1 cellular context compared by ENCODE assay signal in the genomic region with DNA sequence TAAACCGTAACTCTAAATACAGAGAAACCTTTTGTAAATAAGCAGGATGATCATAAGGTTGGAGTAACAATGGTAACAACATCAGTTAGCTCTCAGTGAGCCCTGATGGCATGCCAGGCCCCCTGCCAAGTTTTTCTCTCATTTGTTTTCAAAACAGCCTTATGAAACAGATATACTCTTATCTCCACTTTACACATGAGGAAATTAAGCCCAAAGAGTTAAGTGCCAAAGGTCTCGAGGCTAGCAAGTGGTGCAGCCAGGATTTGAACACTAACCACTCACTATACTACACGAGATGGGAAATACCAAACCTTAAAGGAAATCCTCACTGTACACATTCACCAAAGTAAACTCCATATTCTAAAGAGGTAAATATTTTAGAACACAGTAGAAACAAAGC.
A peak's percentile ranks its signal among the peaks of the same experiment; 100 is the strongest.
TF ChIP-seq lines count a peak whose summit lies in the region.

No MANE protein-coding gene starts in this region.

TF ChIP-seq in K562, 482 proteins besides CTCF, POLR2A, EP300 and RAD21:
- no peak for TF ChIP-seq ATF1 (CRISPR knock-in tag; IDR thresholded peaks at IDR 0.05)
- TF ChIP-seq ATF1 (tag; IDR thresholded peaks at IDR 0.05), result no peak
- peak; percentile 32 to 49; a peak in 3 of 4 replicates for TF ChIP-seq KDM1A (IDR thresholded peaks at IDR 0.05)
- TF ChIP-seq HMBOX1 (IDR thresholded peaks at IDR 0.05), result peak; percentile 42; the same call in 1 of the 2 replicates
- TF ChIP-seq, protein P1, sequence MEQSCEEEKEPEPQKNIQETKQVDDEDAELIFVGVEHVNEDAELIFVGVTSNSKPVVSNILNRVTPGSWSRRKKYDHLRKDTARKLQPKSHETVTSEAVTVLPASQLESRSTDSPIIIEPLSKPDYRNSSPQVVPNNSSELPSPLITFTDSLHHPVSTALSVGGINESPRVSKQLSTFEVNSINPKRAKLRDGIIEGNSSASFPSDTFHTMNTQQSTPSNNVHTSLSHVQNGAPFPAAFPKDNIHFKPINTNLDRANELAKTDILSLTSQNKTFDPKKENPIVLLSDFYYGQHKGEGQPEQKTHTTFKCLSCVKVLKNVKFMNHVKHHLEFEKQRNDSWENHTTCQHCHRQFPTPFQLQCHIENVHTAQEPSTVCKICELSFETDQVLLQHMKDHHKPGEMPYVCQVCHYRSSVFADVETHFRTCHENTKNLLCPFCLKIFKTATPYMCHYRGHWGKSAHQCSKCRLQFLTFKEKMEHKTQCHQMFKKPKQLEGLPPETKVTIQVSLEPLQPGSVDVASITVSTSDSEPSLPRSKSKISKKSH (CRISPR knock-in tag; IDR thresholded peaks at IDR 0.05), result no peak
- TF ChIP-seq SMARCA4 (IDR thresholded peaks at IDR 0.05), result peak; percentile 37; the same call in 1 of the 2 replicates
- TF ChIP-seq ARID1B (IDR thresholded peaks at IDR 0.05), result peak; percentile 79
- TF ChIP-seq TCF3 (CRISPR knock-in tag; IDR thresholded peaks at IDR 0.05), result peak; percentile 78
- peak; percentile 73 for TF ChIP-seq TAL1 (IDR thresholded peaks at IDR 0.05)
- TF ChIP-seq NFIC (IDR thresholded peaks at IDR 0.05), result peak; percentile 80
- TF ChIP-seq NR1H2 (CRISPR knock-in tag; IDR thresholded peaks at IDR 0.05), result no peak
- 0 out of 4 replicates have a peak, but pooled peaks of 1 of the 2 experiments have one; percentile 20 for TF ChIP-seq MNT (conservative IDR thresholded peaks at IDR 0.05)
- no peak for TF ChIP-seq DEAF1 (CRISPR knock-in tag; IDR thresholded peaks at IDR 0.05)
- 0 out of 4 replicates have a peak, but pooled peaks of 1 of the 2 experiments have one; percentile 29 for TF ChIP-seq RCOR1 (IDR thresholded peaks at IDR 0.05; ENCODE audit: borderline replicate concordance in 1 of 2, low read depth in 2 of 2, low read length in 2 of 2)
- peak; percentile 22 for TF ChIP-seq CCNT2 (IDR thresholded peaks at IDR 0.05; ENCODE audit: borderline replicate concordance, extremely low read depth, insufficient read length, low read depth, low read length)
- TF ChIP-seq ZNF24 (IDR thresholded peaks at IDR 0.05), result no peak
- TF ChIP-seq RFX1 (IDR thresholded peaks at IDR 0.05), result 0 out of 2 replicates have a peak, but pooled peaks have one; percentile 13
- TF ChIP-seq MYC (IDR thresholded peaks at IDR 0.05; ENCODE audit: low read depth, low read length), result 0 out of 2 replicates have a peak, but pooled peaks have one; percentile 13
- no peak for TF ChIP-seq MYC (CRISPR knock-in tag; IDR thresholded peaks at IDR 0.05; ENCODE audit: borderline replicate concordance, low read depth)
- TF ChIP-seq TEAD4 (IDR thresholded peaks at IDR 0.05; ENCODE audit: low read length), result peak; percentile 77
- no peak for TF ChIP-seq TEAD4 (CRISPR knock-in tag; IDR thresholded peaks at IDR 0.05; ENCODE audit: borderline replicate concordance)
- no peak for TF ChIP-seq TBL1XR1 (IDR thresholded peaks at IDR 0.05; ENCODE audit: low read length in 2 of 2)
- TF ChIP-seq ZNF586 (CRISPR knock-in tag; conservative IDR thresholded peaks at IDR 0.05), result no peak
- TF ChIP-seq PML (IDR thresholded peaks at IDR 0.05; ENCODE audit: low read length), result peak; percentile 27; the same call in 1 of the 2 replicates
- peak; percentile 82 for TF ChIP-seq SOX6 (IDR thresholded peaks at IDR 0.05)
- 0 out of 2 replicates have a peak, but pooled peaks have one; percentile 16 for TF ChIP-seq NR2C1 (IDR thresholded peaks at IDR 0.05)
- TF ChIP-seq NR2C1 (tag; IDR thresholded peaks at IDR 0.05), result no peak
- TF ChIP-seq CBFA2T2 (conservative IDR thresholded peaks at IDR 0.05), result peak; percentile 64
- no peak for TF ChIP-seq CBX1 (IDR thresholded peaks at IDR 0.05; ENCODE audit: low read depth)
- 0 out of 2 replicates have a peak, but pooled peaks have one; percentile 13 for TF ChIP-seq MTA2 (IDR thresholded peaks at IDR 0.05; ENCODE audit: low read depth)
- TF ChIP-seq DPF2 (IDR thresholded peaks at IDR 0.05), result peak; percentile 52; the same call in 1 of the 2 replicates
- no peak for TF ChIP-seq DDX20 (tag; IDR thresholded peaks at IDR 0.05; ENCODE audit: low read depth)
- TF ChIP-seq, protein P2, sequence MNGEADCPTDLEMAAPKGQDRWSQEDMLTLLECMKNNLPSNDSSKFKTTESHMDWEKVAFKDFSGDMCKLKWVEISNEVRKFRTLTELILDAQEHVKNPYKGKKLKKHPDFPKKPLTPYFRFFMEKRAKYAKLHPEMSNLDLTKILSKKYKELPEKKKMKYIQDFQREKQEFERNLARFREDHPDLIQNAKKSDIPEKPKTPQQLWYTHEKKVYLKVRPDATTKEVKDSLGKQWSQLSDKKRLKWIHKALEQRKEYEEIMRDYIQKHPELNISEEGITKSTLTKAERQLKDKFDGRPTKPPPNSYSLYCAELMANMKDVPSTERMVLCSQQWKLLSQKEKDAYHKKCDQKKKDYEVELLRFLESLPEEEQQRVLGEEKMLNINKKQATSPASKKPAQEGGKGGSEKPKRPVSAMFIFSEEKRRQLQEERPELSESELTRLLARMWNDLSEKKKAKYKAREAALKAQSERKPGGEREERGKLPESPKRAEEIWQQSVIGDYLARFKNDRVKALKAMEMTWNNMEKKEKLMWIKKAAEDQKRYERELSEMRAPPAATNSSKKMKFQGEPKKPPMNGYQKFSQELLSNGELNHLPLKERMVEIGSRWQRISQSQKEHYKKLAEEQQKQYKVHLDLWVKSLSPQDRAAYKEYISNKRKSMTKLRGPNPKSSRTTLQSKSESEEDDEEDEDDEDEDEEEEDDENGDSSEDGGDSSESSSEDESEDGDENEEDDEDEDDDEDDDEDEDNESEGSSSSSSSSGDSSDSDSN (IDR thresholded peaks at IDR 0.05; ENCODE audit: borderline replicate concordance in 1 of 2, low read depth in 2 of 2, low read length in 2 of 2), result no peak
- no peak for TF ChIP-seq RFX5 (IDR thresholded peaks at IDR 0.05; ENCODE audit: low read depth, low read length)
- TF ChIP-seq CBFA2T3 (IDR thresholded peaks at IDR 0.05), result peak; percentile 80
- TF ChIP-seq NCOR1 (IDR thresholded peaks at IDR 0.05), result peak; percentile 64
- TF ChIP-seq, protein P3, sequence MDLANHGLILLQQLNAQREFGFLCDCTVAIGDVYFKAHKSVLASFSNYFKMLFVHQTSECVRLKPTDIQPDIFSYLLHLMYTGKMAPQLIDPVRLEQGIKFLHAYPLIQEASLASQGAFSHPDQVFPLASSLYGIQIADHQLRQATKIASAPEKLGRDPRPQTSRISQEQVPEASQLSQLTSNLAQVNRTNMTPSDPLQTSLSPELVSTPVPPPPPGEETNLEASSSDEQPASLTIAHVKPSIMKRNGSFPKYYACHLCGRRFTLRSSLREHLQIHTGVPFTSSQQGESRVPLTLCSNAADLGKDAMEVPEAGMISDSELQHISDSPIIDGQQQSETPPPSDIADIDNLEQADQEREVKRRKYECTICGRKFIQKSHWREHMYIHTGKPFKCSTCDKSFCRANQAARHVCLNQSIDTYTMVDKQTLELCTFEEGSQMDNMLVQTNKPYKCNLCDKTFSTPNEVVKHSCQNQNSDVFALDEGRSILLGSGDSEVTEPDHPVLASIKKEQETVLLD (IDR thresholded peaks at IDR 0.05), result no peak
- no peak for TF ChIP-seq ZNF217 (CRISPR knock-in tag; IDR thresholded peaks at IDR 0.05)
